In the genomic region with DNA sequence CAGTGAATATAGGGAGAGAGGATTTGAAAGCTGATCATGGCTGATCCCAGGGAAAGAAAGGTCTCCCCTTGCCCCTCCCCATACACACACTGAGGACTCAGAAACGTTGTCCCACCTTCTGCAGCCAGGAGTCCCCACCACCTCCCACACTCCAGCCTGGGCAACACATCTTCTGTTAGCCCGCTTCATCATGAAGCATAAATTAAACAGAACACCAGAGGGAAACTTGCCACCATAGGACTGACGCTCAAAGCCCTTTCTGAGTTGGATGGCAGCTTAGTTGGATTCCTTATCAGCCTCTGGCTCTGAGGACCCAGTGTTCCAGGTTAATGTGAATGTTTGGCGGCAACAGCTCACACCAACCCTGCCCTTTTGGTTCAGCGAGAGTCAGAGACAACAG, we compare ENCODE assay signal across 21 cellular contexts. TPM values are rescaled to one million over a fixed set of nuclear protein-coding genes. Genes with fewer than 3 reads are reported as not detected.
A peak's percentile ranks its signal among the peaks of the same experiment; 100 is the strongest.
DNase-seq lines count a peak whose midpoint lies in the region; ATAC-seq and TF ChIP-seq lines count a peak whose summit lies in the region.
"Had no signal": no experiment of that assay in that cellular context is flagged by ENCODE, and none has a peak within 500 bp of the region (broad histone marks: within the 10 kb centered on the region; RNA-seq: fewer than 3 reads in every experiment).

No MANE protein-coding gene starts in this region.

- H3K4me3 Mint-ChIP-seq in chondrocyte (ENCODE audit: unreplicated experiment), result no peak overlapping the region
- no peak overlapping the region for H3K4me3 Mint-ChIP-seq in naive thymus-derived CD4-positive, alpha-beta T cell
- H3K4me3 Mint-ChIP-seq in naive thymus-derived CD8-positive, alpha-beta T cell, result no peak overlapping the region
- H3K4me3 Mint-ChIP-seq: type B pancreatic cell had no signal

- H3K4me1 ChIP-seq in Loucy (ENCODE audit: insufficient read depth, low read length, poor library complexity, severe bottlenecking), result no peaks in the 10 kb centered on the region
- no peaks in the 10 kb centered on the region for H3K4me1 ChIP-seq in naive thymus-derived CD4-positive, alpha-beta T cell (ENCODE audit: control insufficient read depth in 2 of 2, insufficient read depth in 2 of 2, low read length in 2 of 2)

- no peaks in the 10 kb centered on the region for H3K9me3 ChIP-seq in Loucy (ENCODE audit: insufficient read depth, low read depth, low read length)
- no peaks in the 10 kb centered on the region for H3K9me3 ChIP-seq in naive thymus-derived CD4-positive, alpha-beta T cell (ENCODE audit: control insufficient read depth in 2 of 3, low read length in 3 of 3)
- H3K9me3 ChIP-seq: BLaER1 treated with 17β-estradiol and CSF1 and Interleukin-3, amounts not matched to agents 10 nM and 100 nM; left lung; SJSA1 had no signal

- CTCF ChIA-PET in naive thymus-derived CD4-positive, alpha-beta T cell (lab: Charles Lee), result interaction anchor here (0.6 to 1.1 kb wide), 2 partner anchors 122 to 180 kb away, joined by 4 to 5 read pairs; no protein-coding TSS in a partner anchor

- no peaks in the 10 kb centered on the region for H3K9me2 ChIP-seq in Loucy (replicated peaks; ENCODE audit: low read depth, low read length)

- POLR2A ChIA-PET in naive thymus-derived CD4-positive, alpha-beta T cell (lab: Charles Lee), result no interaction called here
- POLR2A ChIA-PET in naive thymus-derived CD8-positive, alpha-beta T cell (lab: Charles Lee), result interaction anchor here (1.4 kb wide), 1 partner anchor 10 kb away, joined by 4 read pairs; no protein-coding TSS in a partner anchor

- no peak overlapping the region for H3K4me2 ChIP-seq in Loucy (ENCODE audit: low read depth, low read length, poor library complexity, severe bottlenecking)
- H3K4me2 ChIP-seq: BLaER1 treated with 17β-estradiol and CSF1 and Interleukin-3, amounts not matched to agents 10 nM and 100 nM had no signal

- no peaks in the 10 kb centered on the region for H3K79me2 ChIP-seq in Loucy (ENCODE audit: insufficient read depth, low read length)

- H3K36me3 Mint-ChIP-seq in chondrocyte (ENCODE audit: low read depth), result peaks cover 3% of the 10 kb centered on the region
- H3K36me3 Mint-ChIP-seq in naive thymus-derived CD4-positive, alpha-beta T cell, result peaks cover 3 to 41% (median 19%) of the 10 kb centered on the region in 5 donors
- H3K36me3 Mint-ChIP-seq in naive thymus-derived CD8-positive, alpha-beta T cell, result peaks cover 0 to 73% (median 10%) of the 10 kb centered on the region in 3 donors

- H3K27me3 Mint-ChIP-seq in chondrocyte (ENCODE audit: low read depth), result no peaks in the 10 kb centered on the region
- H3K27me3 Mint-ChIP-seq in naive thymus-derived CD4-positive, alpha-beta T cell, result no peaks in the 10 kb centered on the region
- no peaks in the 10 kb centered on the region for H3K27me3 Mint-ChIP-seq in naive thymus-derived CD8-positive, alpha-beta T cell
- H3K27me3 Mint-ChIP-seq: type B pancreatic cell had no signal

- DNase-seq in DMS 273 (lab: John Stamatoyannopoulos, UW; ENCODE audit: unreplicated experiment) (peak; percentile 34), DMS 273 treated with DMSO at 0.1 percent for 48 hours (lab: John Stamatoyannopoulos, UW) (no peak), chondrocyte (ENCODE audit: low spot score) (no peak), HPDE6-E6E7 (ENCODE audit: extremely low spot score) (no peak)
- DNase-seq in naive thymus-derived CD4-positive, alpha-beta T cell, result no peak
- no peak for DNase-seq in naive thymus-derived CD8-positive, alpha-beta T cell
- DNase-seq: activated CD8-positive, alpha-beta memory T cell treated with anti-CD3 and anti-CD28 coated beads for 24 hours; cerebellar nuclear complex; effector memory CD4-positive, alpha-beta T cell; GM23248; left lung; NCI-H1436 treated with DMSO at 0.1 percent for 48 hours; stimulated activated naive CD4-positive, alpha-beta T cell treated with Interleukin-2 at 50 U/mL for 16 hours; T-helper 2 cell had no signal

- no peak overlapping the region for H3K27ac ChIP-seq in naive thymus-derived CD4-positive, alpha-beta T cell (ENCODE audit: low read depth, low read length)
- H3K27ac ChIP-seq: 22Rv1; BLaER1 treated with 17β-estradiol and CSF1 and Interleukin-3, amounts not matched to agents 10 nM and 100 nM; GM23248; left lung; SJSA1 had no signal

- H2AFZ ChIP-seq in Loucy (ENCODE audit: low read length), result no peak overlapping the region
- H2AFZ ChIP-seq: GM23248 had no signal

- no peaks in the 10 kb centered on the region for H3K9me3 Mint-ChIP-seq in chondrocyte (ENCODE audit: low read depth)
- no peaks in the 10 kb centered on the region for H3K9me3 Mint-ChIP-seq in naive thymus-derived CD4-positive, alpha-beta T cell
- no peaks in the 10 kb centered on the region for H3K9me3 Mint-ChIP-seq in naive thymus-derived CD8-positive, alpha-beta T cell
- H3K9me3 Mint-ChIP-seq: type B pancreatic cell had no signal

- no peaks in the 10 kb centered on the region for H4K20me1 ChIP-seq in Loucy (ENCODE audit: insufficient read depth, low read length, poor library complexity, severe bottlenecking)

- no peaks in the 10 kb centered on the region for H3F3A ChIP-seq in Loucy (ENCODE audit: low read depth)

- TF ChIP-seq CTCF in Loucy (conservative IDR thresholded peaks at IDR 0.05; ENCODE audit: low read length) (0 out of 2 replicates have a peak, but pooled peaks have one; percentile 11), chondrocyte (IDR thresholded peaks at IDR 0.05) (peak; percentile 11)

- no peak overlapping the region for H3K27ac Mint-ChIP-seq in chondrocyte (ENCODE audit: unreplicated experiment)
- peak overlapping the region in 6 of 9 donors; percentile 28 to 72 (median 46) for H3K27ac Mint-ChIP-seq in naive thymus-derived CD4-positive, alpha-beta T cell
- peak overlapping the region in 5 of 10 donors; percentile 47 to 70 (median 55) for H3K27ac Mint-ChIP-seq in naive thymus-derived CD8-positive, alpha-beta T cell
- H3K27ac Mint-ChIP-seq: type B pancreatic cell had no signal

- H3K27me3 ChIP-seq in Loucy (ENCODE audit: insufficient read depth, low read length, poor library complexity, severe bottlenecking), result no peaks in the 10 kb centered on the region
- H3K27me3 ChIP-seq in naive thymus-derived CD4-positive, alpha-beta T cell (ENCODE audit: control insufficient read depth in 2 of 2, insufficient read depth in 2 of 2, low read length in 2 of 2), result no peaks in the 10 kb centered on the region
- H3K27me3 ChIP-seq: BLaER1 treated with 17β-estradiol and CSF1 and Interleukin-3, amounts not matched to agents 10 nM and 100 nM; left lung had no signal

- no peak overlapping the region for H3K4me3 ChIP-seq in Loucy (ENCODE audit: low read length, poor library complexity, severe bottlenecking)
- no peak overlapping the region for H3K4me3 ChIP-seq in naive thymus-derived CD4-positive, alpha-beta T cell (ENCODE audit: low read length)
- H3K4me3 ChIP-seq: BLaER1 treated with 17β-estradiol and CSF1 and Interleukin-3, amounts not matched to agents 10 nM and 100 nM; GM23248; left lung; SJSA1 had no signal

- H3K4me1 Mint-ChIP-seq in chondrocyte (ENCODE audit: low read depth), result peaks cover 5% of the 10 kb centered on the region
- H3K4me1 Mint-ChIP-seq in naive thymus-derived CD4-positive, alpha-beta T cell, result peaks cover 0 to 13% (median 4%) of the 10 kb centered on the region in 7 donors
- peaks cover 2 to 6% (median 3%) of the 10 kb centered on the region in 4 donors for H3K4me1 Mint-ChIP-seq in naive thymus-derived CD8-positive, alpha-beta T cell

- intact Hi-C loops in naive thymus-derived CD4-positive, alpha-beta T cell (cut with micrococcal nuclease), result no loop called here

- peaks cover 59% of the 10 kb centered on the region; the same call in 1 of the 2 replicates for H3K36me3 ChIP-seq in Loucy (ENCODE audit: insufficient read depth, low read length)
- H3K36me3 ChIP-seq in naive thymus-derived CD4-positive, alpha-beta T cell (ENCODE audit: control insufficient read depth in 2 of 3, insufficient read depth in 3 of 3, low read length in 3 of 3), result peaks cover 23 to 100% (median 40%) of the 10 kb centered on the region in 3 experiments
- H3K36me3 ChIP-seq: SJSA1 had no signal

- H3K9ac ChIP-seq in Loucy (ENCODE audit: low read depth, low read length, poor library complexity, severe bottlenecking), result no peak overlapping the region
- H3K9ac ChIP-seq: GM23248 had no signal

- no peak for ATAC-seq in naive thymus-derived CD4-positive, alpha-beta T cell
- no peak for ATAC-seq in HG03097 (IDR thresholded peaks at IDR 0.05; ENCODE audit: low FRiP score, unreplicated experiment)
- no peak for ATAC-seq in naive thymus-derived CD8-positive, alpha-beta T cell
- ATAC-seq: left lung, sciatic nerve had no signal

RNA-seq across cellular contexts. Expression of a gene that starts 33.9 kb away (rescaled TPM):
- total RNA-seq in chondrocyte, result 1.5 to 2.7 TPM (median 2.0 TPM) in 3 replicates
- total RNA-seq in naive thymus-derived CD4-positive, alpha-beta T cell, result 100 to 1,000 TPM in 3 of 5 experiments, 10 to 100 TPM in 2; 53.4 to 126 (median 109) TPM
- 10 to 100 TPM; 20.1 to 38.9 TPM for polyA plus RNA-seq in naive thymus-derived CD4-positive, alpha-beta T cell
- total RNA-seq in naive thymus-derived CD8-positive, alpha-beta T cell, result 100 to 1,000 TPM; 101 to 102 TPM
- polyA plus RNA-seq in naive thymus-derived CD8-positive, alpha-beta T cell, result 10 to 100 TPM; 17.3 to 31.1 (median 19.8) TPM

Comparison
In these comparisons a context has a peak if more than half of its experiments do, and no peak if none do; other contexts are left out.
1. RNA of a gene that starts 33.9 kb away (total RNA-seq): 53.4 to 126 TPM in naive thymus-derived CD4-positive, alpha-beta T cell and 101 to 102 TPM in naive thymus-derived CD8-positive, alpha-beta T cell; 1.5 to 2.7 TPM in chondrocyte; every median in the first group is over 10 times any median in the second.